In the genomic region with DNA sequence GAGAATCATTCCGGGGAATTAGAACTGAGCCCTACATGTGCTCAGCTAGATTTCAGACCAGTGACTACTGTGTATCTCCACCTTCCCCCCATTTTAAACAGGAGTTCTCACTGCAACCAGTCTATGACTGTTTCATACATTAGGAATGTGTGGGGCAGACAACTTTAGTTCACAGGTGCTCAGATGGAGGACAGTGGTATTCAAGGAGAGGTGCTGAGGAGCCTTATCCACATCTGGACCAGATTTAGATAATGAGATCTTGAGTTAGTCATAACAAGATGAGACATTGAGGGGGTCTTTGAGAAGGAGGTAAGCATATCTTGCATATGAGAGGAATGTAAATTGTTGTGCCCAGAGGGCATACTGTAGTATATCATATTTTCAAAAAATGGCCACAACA, we compare ENCODE assay signal across 15 cellular contexts. TPM values are rescaled to one million over a fixed set of nuclear protein-coding genes. Genes with fewer than 3 reads are reported as not detected.
DNase-seq lines count a peak whose midpoint lies in the region; TF ChIP-seq lines count a peak whose summit lies in the region.
"Had no signal": no experiment of that assay in that cellular context is flagged by ENCODE, and none has a peak within 500 bp of the region (broad histone marks: within the 10 kb centered on the region; RNA-seq: fewer than 3 reads in every experiment).

No MANE protein-coding gene starts in this region.

- H3K36me3 ChIP-seq in mammary epithelial cell (ENCODE audit: insufficient read depth, low read length) = no peaks in the 10 kb centered on the region
- H3K36me3 ChIP-seq: BLaER1 treated with 17β-estradiol and CSF1 and Interleukin-3, amounts not matched to agents 10 nM and 100 nM had no signal

- BruUV-seq in mammary epithelial cell (replicated peaks; lab: Mats Ljungman, UMichigan) = no TSS peak
- no TSS peak for BruUV-seq in MCF 10A (replicated peaks; lab: Mats Ljungman, UMichigan)

- H3K27ac ChIP-seq in mammary epithelial cell (ENCODE audit: insufficient read depth, low read depth, low read length) (no peak overlapping the region), RWPE1 (no peak overlapping the region), dorsolateral prefrontal cortex (no peak overlapping the region)
- H3K27ac ChIP-seq: PC-9 had no signal

- no peak overlapping the region for H3K9ac ChIP-seq in mammary epithelial cell (ENCODE audit: insufficient read depth, low read length)
- H3K9ac ChIP-seq: BLaER1 treated with 17β-estradiol and CSF1 and Interleukin-3, amounts not matched to agents 10 nM and 100 nM had no signal

- in situ Hi-C loops in mammary epithelial cell (cut with MboI; ENCODE audit: low sequenced_read_pairs in 2 of 2) = no loop called here

- H3K27me3 ChIP-seq in mammary epithelial cell (ENCODE audit: insufficient read depth, low read length) (no peaks in the 10 kb centered on the region), dorsolateral prefrontal cortex (peaks cover 0 to 7% (median 0%) of the 10 kb centered on the region in 45 donors)
- H3K27me3 ChIP-seq: BLaER1 treated with 17β-estradiol and CSF1 and Interleukin-3, amounts not matched to agents 10 nM and 100 nM had no signal

- intact Hi-C loops in mammary epithelial cell (cut with micrococcal nuclease) (no loop called here), MCF 10A (cut with micrococcal nuclease) (no loop called here), dorsolateral prefrontal cortex (cut with DNase I) (no loop called here)

- H3K4me1 Mint-ChIP-seq in MCF 10A (ENCODE audit: insufficient read depth, unreplicated experiment) = peaks cover 27% of the 10 kb centered on the region

- POLR2A ChIA-PET in MCF 10A (lab: Yijun Ruan, JAX) (no interaction called here), RWPE1 (lab: Yijun Ruan, JAX; ENCODE audit: low non-redundant PET) (no interaction called here)

- H4K20me1 ChIP-seq in mammary epithelial cell (ENCODE audit: insufficient read depth, low read length) = no peaks in the 10 kb centered on the region
- H4K20me1 ChIP-seq: BLaER1 treated with 17β-estradiol and CSF1 and Interleukin-3, amounts not matched to agents 10 nM and 100 nM had no signal

- H3K27me3 Mint-ChIP-seq in MCF 10A (ENCODE audit: insufficient read depth, unreplicated experiment) = no peaks in the 10 kb centered on the region

- H2AFZ ChIP-seq in mammary epithelial cell (ENCODE audit: low read depth, low read length) = peak overlapping the region; percentile 52
- H2AFZ ChIP-seq: PC-9 had no signal

- peaks cover 31% of the 10 kb centered on the region for H3K4me1 ChIP-seq in mammary epithelial cell (ENCODE audit: insufficient read depth, low read length)

- CTCF ChIA-PET in mammary epithelial cell (lab: Charles Lee; ENCODE audit: low non-redundant PET) (no interaction called here), MCF 10A (lab: Yijun Ruan, JAX) (interaction anchor here (0.6 to 0.8 kb wide), 2 partner anchors 44 to 266 kb away, joined by 5 to 6 read pairs; a partner anchor contains a TSS), RWPE1 (lab: Yijun Ruan, JAX) (interaction anchor here (0.6 kb wide), 1 partner anchor 87 kb away, joined by 3 read pairs; no protein-coding TSS in a partner anchor)

- no peaks in the 10 kb centered on the region for H3K9me3 Mint-ChIP-seq in MCF 10A (ENCODE audit: unreplicated experiment)

- no peak overlapping the region for H3K4me3 Mint-ChIP-seq in MCF 10A (ENCODE audit: unreplicated experiment)

- DNase-seq in mammary epithelial cell = peak; percentile 57
- DNase-seq in MCF 10A (ENCODE audit: unreplicated experiment) = no peak
- peak; percentile 26 for DNase-seq in RWPE1 (ENCODE audit: low spot score)
- peak; percentile 60 for DNase-seq in kidney tubule cell (ENCODE audit: low spot score)
- no peak for DNase-seq in NCI-H146 treated with DMSO at 0.1 percent for 48 hours (lab: John Stamatoyannopoulos, UW; ENCODE audit: unreplicated experiment)
- no peak for DNase-seq in NOMO-1 treated with DMSO at 0.1 percent for 48 hours (lab: John Stamatoyannopoulos, UW; ENCODE audit: unreplicated experiment)
- no peak for DNase-seq in putamen (ENCODE audit: low spot score)
- no peak for DNase-seq in dorsolateral prefrontal cortex
- DNase-seq: H7, Karpas-422, NCI-H1105, NCI-H187 treated with DMSO at 0.1 percent for 48 hours, NCI-H446, PC-9 had no signal

- no peaks in the 10 kb centered on the region for H3K9me3 ChIP-seq in mammary epithelial cell (replicated peaks; ENCODE audit: insufficient read depth, low read length)
- H3K9me3 ChIP-seq: BLaER1 treated with 17β-estradiol and CSF1 and Interleukin-3, amounts not matched to agents 10 nM and 100 nM had no signal

- no peak overlapping the region for H3K27ac Mint-ChIP-seq in MCF 10A (ENCODE audit: low read depth, unreplicated experiment)

- peak overlapping the region; percentile 9 for H3K4me2 ChIP-seq in mammary epithelial cell (ENCODE audit: insufficient read depth, low read depth, low read length)
- H3K4me2 ChIP-seq: PC-9 had no signal

- H3K36me3 Mint-ChIP-seq in MCF 10A (ENCODE audit: insufficient read depth, unreplicated experiment) = no peaks in the 10 kb centered on the region

- H3K79me2 ChIP-seq in mammary epithelial cell (ENCODE audit: insufficient read depth, low read length) = no peaks in the 10 kb centered on the region

- TF ChIP-seq CTCF in mammary epithelial cell (conservative IDR thresholded peaks at IDR 0.05 in 1 of 2, IDR thresholded peaks at IDR 0.05 in 1 of 2; ENCODE audit: extremely low read depth in 1 of 2, insufficient read depth in 1 of 2, low read depth in 1 of 2, low read length in 2 of 2) (no peak), MCF 10A (IDR thresholded peaks at IDR 0.05; ENCODE audit: unreplicated experiment) (no peak), RWPE1 (conservative IDR thresholded peaks at IDR 0.05; ENCODE audit: low read depth) (no peak), dorsolateral prefrontal cortex (IDR thresholded peaks at IDR 0.05 in 54 of 56, conservative IDR thresholded peaks at IDR 0.05 in 2 of 56; ENCODE audit: low read depth in 1 of 56, partially characterized antibody in 56 of 56) (no peak)

- no peak overlapping the region for H3K4me3 ChIP-seq in mammary epithelial cell (replicated peaks in 1 of 3; ENCODE audit: insufficient read depth in 1 of 3, low read depth in 2 of 3, low read length in 3 of 3)
- H3K4me3 ChIP-seq in dorsolateral prefrontal cortex = no peak overlapping the region
- H3K4me3 ChIP-seq: BLaER1 treated with 17β-estradiol and CSF1 and Interleukin-3, amounts not matched to agents 10 nM and 100 nM; PC-9 had no signal

- dilution Hi-C loops in mammary epithelial cell (cut with HindIII; ENCODE audit: low sequenced_read_pairs) = no loop called here

- 100% methylated on average over 1 of the region's 1 CpG for WGBS in mammary epithelial cell (ENCODE audit: low coverage, missing lambda C conversion rate)

RNA-seq across cellular contexts. Expression of a gene that starts 32.8 kb away (rescaled TPM):
- total RNA-seq in mammary epithelial cell (10 to 100 TPM; 35.7 to 93.2 TPM), MCF 10A (2022) (28.6 and 34.0 TPM in 2 replicates), dorsolateral prefrontal cortex (10 to 100 TPM in 119 of 120 experiments, 1 to 10 TPM in 1; 9.3 to 58.1 (median 21.9) TPM)
- 12.8 TPM for polyA plus RNA-seq in mammary epithelial cell
- 29.2 TPM for polyA minus RNA-seq in mammary epithelial cell

Comparison
In these comparisons a context has a peak if more than half of its experiments do, and no peak if none do; other contexts are left out.
1. DNase-seq: peak in mammary epithelial cell (single experiment), RWPE1 (single experiment) and kidney tubule cell (single experiment); none in MCF 10A (single experiment), NCI-H146 treated with DMSO at 0.1 percent for 48 hours (single experiment), NOMO-1 treated with DMSO at 0.1 percent for 48 hours (single experiment), putamen (single experiment) and dorsolateral prefrontal cortex (0 of 10).